Comparison of ENCODE assay signal across 21 cellular contexts in genomic region chr3:173618148-173618547, GRCh38.
A peak's percentile ranks its signal among the peaks of the same experiment; 100 is the strongest.
DNase-seq lines count a peak whose midpoint lies in the region; ATAC-seq and TF ChIP-seq lines count a peak whose summit lies in the region.
"Had no signal": no experiment of that assay in that cellular context is flagged by ENCODE, and none has a peak within 500 bp of the region (broad histone marks: within the 10 kb centered on the region; RNA-seq: fewer than 3 reads in every experiment).

No MANE protein-coding gene starts in this region.

- H3K36me3 ChIP-seq in heart left ventricle = no peaks in the 10 kb centered on the region
- no peaks in the 10 kb centered on the region for H3K36me3 ChIP-seq in left ventricle myocardium inferior
- H3K36me3 ChIP-seq: BE2C, BLaER1 had no signal

- 53 to 74% (median 68%) methylated on average over 4 of the region's 4 CpGs for WGBS in heart left ventricle, 4 donors

- H3K4me1 ChIP-seq in heart left ventricle (peaks cover 0 to 26% (median 5%) of the 10 kb centered on the region in 12 donors), left ventricle myocardium inferior (peaks cover 43% of the 10 kb centered on the region)
- H3K4me1 ChIP-seq: BE2C had no signal

- H3K27me3 ChIP-seq in heart left ventricle (no peaks in the 10 kb centered on the region), left ventricle myocardium inferior (ENCODE audit: low read depth) (no peaks in the 10 kb centered on the region)
- H3K27me3 ChIP-seq: BE2C, BLaER1 had no signal

- intact Hi-C loops in heart left ventricle (cut with DNase I) (loop anchor here in 1 of 10 donors (5.0 kb wide), 1 partner anchor 44 kb away; no protein-coding TSS in a partner anchor), left cardiac atrium (cut with DNase I) (no loop called here), left ventricle myocardium inferior (cut with micrococcal nuclease) (no loop called here), cardiac septum (cut with DNase I) (no loop called here)

- TF ChIP-seq CTCF in heart left ventricle (IDR thresholded peaks at IDR 0.05) = no peak
- TF ChIP-seq CTCF in left ventricle myocardium inferior (IDR thresholded peaks at IDR 0.05; ENCODE audit: borderline replicate concordance) = no peak
- TF ChIP-seq CTCF in VCaP (conservative IDR thresholded peaks at IDR 0.05) = no peak

- H3K4me3 ChIP-seq in heart left ventricle = peak overlapping the region in 1 of 12 donors; percentile 16
- no peak overlapping the region for H3K4me3 ChIP-seq in left ventricle myocardium inferior
- H3K4me3 ChIP-seq: BLaER1, GM12878 had no signal

- peak in 3 of 4 donors; percentile 22 to 51 (median 24) for ATAC-seq in heart left ventricle
- no peak for ATAC-seq in left cardiac atrium
- ATAC-seq: GM12878 had no signal

- H3K27ac ChIP-seq in heart left ventricle (peak overlapping the region in 7 of 12 donors; percentile 36 to 65 (median 59)), left ventricle myocardium inferior (replicated peaks) (peak overlapping the region; percentile 57), VCaP (peak overlapping the region; percentile 34)
- H3K27ac ChIP-seq: BLaER1 had no signal

- H3K9me3 ChIP-seq in heart left ventricle (no peaks in the 10 kb centered on the region), left ventricle myocardium inferior (replicated peaks) (no peaks in the 10 kb centered on the region)
- H3K9me3 ChIP-seq: BE2C, BLaER1 had no signal

- DNase-seq in heart left ventricle = no peak
- DNase-seq in left cardiac atrium = no peak
- no peak for DNase-seq in left ventricle myocardium inferior
- no peak for DNase-seq in cardiac septum (ENCODE audit: low spot score)
- no peak for DNase-seq in stimulated activated CD4-positive, alpha-beta T cell treated with anti-CD3 and anti-CD28 coated beads, Interleukin-2, amount 100 ng/mL, for 48 hours
- DNase-seq: 8988T; ACHN; CD4-positive, alpha-beta memory T cell; CD4-positive, CD25-positive, alpha-beta regulatory T cell; CD8-positive, alpha-beta memory T cell; COR-L47; DMS 273 treated with DMSO at 0.1 percent for 48 hours; DMS153; DMS53; DND-41; EL; GDM1 had no signal

- TF ChIP-seq POLR2A in heart left ventricle (IDR thresholded peaks at IDR 0.05) = no peak

Comparison
In these comparisons a context has a peak if more than half of its experiments do, and no peak if none do; other contexts are left out.
1. ATAC-seq: peak in heart left ventricle (3 of 4); none in left cardiac atrium (0 of 2).
2. Peak in every context shown above with its lines, with median percentiles within 50 percentile points of each other: H3K27ac ChIP-seq.